Comparison of ENCODE assay signal across 9 cellular contexts in genomic region chr17:8125947-8126305, GRCh38. TPM values are rescaled to one million over a fixed set of nuclear protein-coding genes. Genes with fewer than 3 reads are reported as not detected.
DNase-seq lines count a peak whose midpoint lies in the region; ATAC-seq lines count a peak whose summit lies in the region.
"Had no signal": no experiment of that assay in that cellular context is flagged by ENCODE, and none has a peak within 500 bp of the region (broad histone marks: within the 10 kb centered on the region; RNA-seq: fewer than 3 reads in every experiment).

No MANE protein-coding gene starts in this region.

- DNase-seq in NCI-H82 (lab: John Stamatoyannopoulos, UW) (peak; percentile 84), NCI-H82 treated with DMSO at 0.1 percent for 48 hours (lab: John Stamatoyannopoulos, UW; ENCODE audit: unreplicated experiment) (no peak), NCI-H226 (peak; percentile 32), cerebellum (ENCODE audit: low spot score) (peak; percentile 45), ureter (ENCODE audit: low spot score) (no peak)

- H3K27ac ChIP-seq in mesodermal cell (ENCODE audit: low read depth, low read length, severe bottlenecking) = no peak overlapping the region

- H3K4me3 ChIP-seq in mesodermal cell (ENCODE audit: extremely low read depth, insufficient read depth, low read length, poor library complexity, severe bottlenecking) = peak overlapping the region; percentile 66

- H3K36me3 ChIP-seq in mesodermal cell (ENCODE audit: control insufficient read depth, insufficient read depth, low read length) = no peaks in the 10 kb centered on the region

- peaks cover 23% of the 10 kb centered on the region for H3K4me1 ChIP-seq in mesodermal cell (ENCODE audit: control insufficient read depth, insufficient read depth, low read length, poor library complexity, severe bottlenecking)

- ATAC-seq in GM18870 (IDR thresholded peaks at IDR 0.05; ENCODE audit: unreplicated experiment) = no peak
- no peak for ATAC-seq in HG03108 (IDR thresholded peaks at IDR 0.05; ENCODE audit: unreplicated experiment)

- H3K9me3 ChIP-seq in mesodermal cell (ENCODE audit: control insufficient read depth, low read length) = no peaks in the 10 kb centered on the region

- WGBS in mesodermal cell (ENCODE audit: insufficient coverage in 2 of 2), 2 experiments = 0 to 1% methylated on average over 10 to 11 of the region's 19 CpGs

RNA-seq across cellular contexts. Expression of gene HES7, which starts 2.0 kb away (rescaled TPM):
- total RNA-seq in cerebellum (0.73 TPM), ureter (not detected)
- polyA plus RNA-seq in mesodermal cell (2013, experiment 1 of 2) = 0.85 TPM
- polyA plus RNA-seq in mesodermal cell (2013, experiment 2 of 2) = 0.25 TPM
- total RNA-seq: subcutaneous adipose tissue had no signal

RNA-seq across cellular contexts. Expression of gene ALOXE3, which starts 7.6 kb away (rescaled TPM):
- total RNA-seq in cerebellum (0.45 TPM), ureter (0.44 TPM)
- polyA plus RNA-seq in mesodermal cell (2013, experiment 1 of 2) = not detected
- not detected for polyA plus RNA-seq in mesodermal cell (2013, experiment 2 of 2)
- total RNA-seq: subcutaneous adipose tissue had no signal

RNA-seq across cellular contexts. Expression of gene PER1, which starts 26.3 kb away (rescaled TPM):
- 7.7 TPM for total RNA-seq in cerebellum
- 34.6 TPM for polyA plus RNA-seq in mesodermal cell (2013, experiment 1 of 2)
- 26.0 TPM for polyA plus RNA-seq in mesodermal cell (2013, experiment 2 of 2)
- 152 TPM for total RNA-seq in ureter

RNA-seq across cellular contexts. Expression of gene VAMP2, which starts 36.8 kb away (rescaled TPM):
- total RNA-seq in cerebellum = 29.9 TPM
- 30.2 TPM for polyA plus RNA-seq in mesodermal cell (2013, experiment 1 of 2)
- polyA plus RNA-seq in mesodermal cell (2013, experiment 2 of 2) = 27.0 TPM
- total RNA-seq in ureter = 87.9 TPM

RNA-seq across cellular contexts. Expression of gene ALOX12B, which starts 38.4 kb away (rescaled TPM):
- total RNA-seq in cerebellum (not detected), ureter (0.62 TPM)
- polyA plus RNA-seq in mesodermal cell (2013, experiment 1 of 2) = not detected
- not detected for polyA plus RNA-seq in mesodermal cell (2013, experiment 2 of 2)
- total RNA-seq: subcutaneous adipose tissue had no signal

Comparison
In these comparisons a context has a peak if more than half of its experiments do, and no peak if none do; other contexts are left out.
1. DNase-seq: peak in NCI-H82 (single experiment), NCI-H226 (single experiment) and cerebellum (single experiment); none in NCI-H82 treated with DMSO at 0.1 percent for 48 hours (single experiment) and ureter (single experiment).
2. RNA of gene PER1, which starts 26.3 kb away (total RNA-seq): 152 TPM in ureter (single experiment); 7.7 TPM in cerebellum (single experiment); every median in the first group is over 10 times any median in the second.